10 cellular contexts compared by ENCODE assay signal in genomic region chr17:44386182-44386525, GRCh38. TPM values are rescaled to one million over a fixed set of nuclear protein-coding genes. Genes with fewer than 3 reads are reported as not detected.
DNase-seq lines count a peak whose midpoint lies in the region; TF ChIP-seq lines count a peak whose summit lies in the region.
"Had no signal": no experiment of that assay in that cellular context is flagged by ENCODE, and none has a peak within 500 bp of the region (broad histone marks: within the 10 kb centered on the region; RNA-seq: fewer than 3 reads in every experiment).

No MANE protein-coding gene starts in this region.

- H3K4me3 ChIP-seq in colonic mucosa, result no peak overlapping the region

- H3K27me3 ChIP-seq in colonic mucosa, result peaks cover 12% of the 10 kb centered on the region
- H3K27me3 ChIP-seq: right atrium auricular region had no signal

- H3K9me3 Mint-ChIP-seq in CD14-positive monocyte (peaks cover 0 to 2% (median 0%) of the 10 kb centered on the region in 7 donors), HFFc6 (no peaks in the 10 kb centered on the region), chondrocyte (ENCODE audit: low read depth) (no peaks in the 10 kb centered on the region), nephron (no peaks in the 10 kb centered on the region)

- H3K27me3 Mint-ChIP-seq in CD14-positive monocyte (ENCODE audit: low read depth in 3 of 3) (peaks cover 35 to 48% (median 41%) of the 10 kb centered on the region in 3 donors), HFFc6 (ENCODE audit: insufficient read depth) (peaks cover 11% of the 10 kb centered on the region), chondrocyte (ENCODE audit: low read depth) (no peaks in the 10 kb centered on the region), nephron (ENCODE audit: low read depth) (peaks cover 37% of the 10 kb centered on the region)

- no peaks in the 10 kb centered on the region for H3K4me1 ChIP-seq in colonic mucosa

- no peaks in the 10 kb centered on the region for H3K9me3 ChIP-seq in colonic mucosa
- H3K9me3 ChIP-seq: right atrium auricular region had no signal

- H3K9ac ChIP-seq in colonic mucosa (ENCODE audit: low read depth in 2 of 2, low read length in 2 of 2), result no peak overlapping the region

- H3K4me3 Mint-ChIP-seq in CD14-positive monocyte, result peak overlapping the region; percentile 81 to 90
- H3K4me3 Mint-ChIP-seq in HFFc6, result peak overlapping the region; percentile 75
- peak overlapping the region; percentile 74 for H3K4me3 Mint-ChIP-seq in chondrocyte (ENCODE audit: unreplicated experiment)
- peak overlapping the region; percentile 79 to 85 (median 83) for H3K4me3 Mint-ChIP-seq in nephron

- no peak overlapping the region for H3K27ac ChIP-seq in colonic mucosa
- H3K27ac ChIP-seq: right atrium auricular region had no signal

- H3K36me3 Mint-ChIP-seq in CD14-positive monocyte, result peaks cover 0 to 4% of the 10 kb centered on the region in 2 donors
- no peaks in the 10 kb centered on the region for H3K36me3 Mint-ChIP-seq in HFFc6 (ENCODE audit: low read depth)
- peaks cover 1% of the 10 kb centered on the region for H3K36me3 Mint-ChIP-seq in chondrocyte (ENCODE audit: low read depth)
- no peaks in the 10 kb centered on the region for H3K36me3 Mint-ChIP-seq in nephron (ENCODE audit: low read depth)

- intact Hi-C loops in CD14-positive monocyte (cut with micrococcal nuclease) (no loop called here), colonic mucosa (cut with DNase I) (no loop called here)

- no peaks in the 10 kb centered on the region for H3K36me3 ChIP-seq in colonic mucosa
- H3K36me3 ChIP-seq: right atrium auricular region had no signal

- H3K27ac Mint-ChIP-seq in CD14-positive monocyte (peak overlapping the region in 1 of 7 donors; percentile 80), HFFc6 (no peak overlapping the region), chondrocyte (ENCODE audit: unreplicated experiment) (no peak overlapping the region), nephron (peak overlapping the region in 1 of 3 experiments; percentile 24)

- H3K4me1 Mint-ChIP-seq in CD14-positive monocyte (peaks cover 33% of the 10 kb centered on the region), HFFc6 (ENCODE audit: low read depth) (no peaks in the 10 kb centered on the region), chondrocyte (ENCODE audit: low read depth) (peaks cover 10% of the 10 kb centered on the region), nephron (peaks cover 4% of the 10 kb centered on the region)

- TF ChIP-seq CTCF in CD14-positive monocyte (IDR thresholded peaks at IDR 0.05), result no peak
- no peak for TF ChIP-seq CTCF in HFFc6 (IDR thresholded peaks at IDR 0.05)
- TF ChIP-seq CTCF in chondrocyte (IDR thresholded peaks at IDR 0.05), result no peak
- TF ChIP-seq CTCF in nephron (IDR thresholded peaks at IDR 0.05; ENCODE audit: unreplicated experiment in 3 of 3), result no peak
- TF ChIP-seq CTCF in colonic mucosa (IDR thresholded peaks at IDR 0.05), result no peak

- no peak for DNase-seq in CD14-positive monocyte (ENCODE audit: low spot score)
- DNase-seq in HFFc6, result no peak
- no peak for DNase-seq in chondrocyte (ENCODE audit: low spot score)
- DNase-seq in OCI-M1 (lab: John Stamatoyannopoulos, UW), result no peak
- no peak for DNase-seq in SHP77 treated with DMSO at 0.1 percent for 48 hours (lab: John Stamatoyannopoulos, UW)
- DNase-seq in NOMO-1 treated with DMSO at 0.1 percent for 48 hours (lab: John Stamatoyannopoulos, UW; ENCODE audit: unreplicated experiment), result no peak
- no peak for DNase-seq in colonic mucosa
- DNase-seq: NCI-H146 had no signal

RNA-seq across cellular contexts. Expression of gene ITGA2B, which starts 3.3 kb away (rescaled TPM):
- polyA plus RNA-seq in CD14-positive monocyte, result 1 to 10 TPM; 1.1 to 1.2 TPM
- under 1 TPM in 2 of 6 experiments, not detected in 4; 0.18 to 0.19 TPM for total RNA-seq in HFFc6 (2021; fragmentation: NEBNext Ultra II Directional; extraction: Animal tissue kit (Norgen Biotek cat#: 25700))
- total RNA-seq in chondrocyte (1.7 to 2.2 TPM (median 2.0 TPM) in 3 replicates), colonic mucosa (under 1 TPM; 0.37 to 0.69 TPM)

RNA-seq across cellular contexts. Expression of gene FAM171A2, which starts 22.5 kb away (rescaled TPM):
- not detected for polyA plus RNA-seq in CD14-positive monocyte
- total RNA-seq in HFFc6 (2021; fragmentation: NEBNext Ultra II Directional; extraction: Animal tissue kit (Norgen Biotek cat#: 25700)), result 1 to 10 TPM; 1.6 to 1.9 (median 1.8) TPM
- total RNA-seq in chondrocyte (14.8 to 20.6 TPM (median 18.6 TPM) in 3 replicates), colonic mucosa (under 1 TPM; 0.64 to 0.72 TPM)

RNA-seq across cellular contexts. Expression of gene GRN, which starts 41.1 kb away (rescaled TPM):
- 1,000 to 10,000 TPM; 1,303 to 1,960 TPM for polyA plus RNA-seq in CD14-positive monocyte
- total RNA-seq in HFFc6 (2021; fragmentation: NEBNext Ultra II Directional; extraction: Animal tissue kit (Norgen Biotek cat#: 25700)), result 100 to 1,000 TPM; 186 to 249 (median 221) TPM
- total RNA-seq in chondrocyte (340 to 401 TPM (median 342 TPM) in 3 replicates), colonic mucosa (100 to 1,000 TPM; 343 to 466 TPM)
